In the genomic region with DNA sequence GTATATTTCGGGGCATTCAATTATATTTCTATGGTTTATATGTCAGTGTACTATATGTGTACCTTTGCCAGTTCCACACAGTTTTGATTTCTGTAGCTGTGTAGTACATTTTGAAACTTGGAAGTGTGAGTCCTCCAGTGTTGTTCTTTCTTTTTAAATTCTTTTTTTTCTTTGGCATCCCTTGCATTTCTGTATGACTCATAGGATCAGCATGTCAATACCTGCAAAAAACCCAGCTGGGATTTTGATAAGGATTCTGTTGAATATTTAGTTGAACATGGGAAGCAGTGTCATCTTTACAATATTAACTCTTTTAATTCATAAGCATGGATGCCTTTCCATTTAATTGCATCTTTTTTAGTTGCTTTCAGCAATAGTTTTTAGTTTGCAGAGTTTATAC, we compare ENCODE assay signal across 15 cellular contexts.
"Had no signal": no experiment of that assay in that cellular context is flagged by ENCODE, and none has a peak within 500 bp of the region (broad histone marks: within the 10 kb centered on the region; RNA-seq: fewer than 3 reads in every experiment).

No MANE protein-coding gene starts in this region.

- H3K4me3 ChIP-seq: coronary artery, hepatocyte, left lung, right atrium auricular region, tibial artery, uterus had no signal

- H3K27ac ChIP-seq: coronary artery, hepatocyte, left lung, right atrium auricular region, tibial artery, uterus had no signal

- H3K27me3 ChIP-seq: hepatocyte, left lung, right atrium auricular region, tibial artery, uterus had no signal

- DNase-seq: activated CD4-positive, CD25-positive, alpha-beta regulatory T cell treated with anti-CD3 and anti-CD28 coated beads, Interleukin-2, amount 50 U/mL, for 72 hours; activated naive CD4-positive, alpha-beta T cell treated with anti-CD3 and anti-CD28 coated beads, Interleukin-2, amount 10 ng/mL, durations not matched to agents 7 days and 5 days; activated T-cell treated with anti-CD3 and anti-CD28 coated beads, Interleukin-2, amount 50 U/mL, for 1 hour; caudate nucleus; effector CD8-positive, alpha-beta T cell; left lung; naive thymus-derived CD8-positive, alpha-beta T cell; stimulated activated CD4-positive, alpha-beta T cell treated with anti-CD3 and anti-CD28 coated beads, Interleukin-2, amount 100 ng/mL, for 48 hours; stimulated activated naive B cell treated with anti-CD40 and anti-IgM and Interleukin-4, amounts not matched to agents 10 μg/mL and 1 μg/mL and 100 μg/mL, for 72 hours; T1000; tibial artery; uterus had no signal

- H3K4me2 ChIP-seq: hepatocyte had no signal

- H2AFZ ChIP-seq: hepatocyte had no signal

- H3K9me3 ChIP-seq: left lung, right atrium auricular region, tibial artery, uterus had no signal

- H3K36me3 ChIP-seq: left lung, right atrium auricular region, tibial artery, uterus had no signal

- H3K4me1 ChIP-seq: left lung, right atrium auricular region, uterus had no signal

- H3K79me2 ChIP-seq: hepatocyte had no signal
